Comparison of ENCODE assay signal across 28 cellular contexts in genomic region chr6:132910759-132911158, GRCh38.
"Had no signal": no experiment of that assay in that cellular context is flagged by ENCODE, and none has a peak within 500 bp of the region (broad histone marks: within the 10 kb centered on the region; RNA-seq: fewer than 3 reads in every experiment).

No MANE protein-coding gene starts in this region.

- H3K4me1 ChIP-seq: adrenal gland, Peyer's patch, SJCRH30 had no signal

- H3K36me3 Mint-ChIP-seq: activated naive CD8-positive, alpha-beta T cell treated with anti-CD3 and anti-CD28 coated beads, Interleukin-2, amount 10 ng/mL, durations not matched to agents 7 days and 5 days had no signal

- H3K36me3 ChIP-seq: adrenal gland, Peyer's patch, SJCRH30, WERI-Rb-1 had no signal

- H3K4me3 ChIP-seq: adrenal gland, Peyer's patch, SJCRH30 had no signal

- H3K27ac Mint-ChIP-seq: activated CD4-positive, alpha-beta memory T cell treated with anti-CD3 and anti-CD28 coated beads, Interleukin-2, amount 10 ng/mL, durations not matched to agents 7 days and 5 days; activated CD4-positive, alpha-beta T cell treated with anti-CD3 and anti-CD28 coated beads for 36 hours; activated naive CD8-positive, alpha-beta T cell treated with anti-CD3 and anti-CD28 coated beads, Interleukin-2, amount 10 ng/mL, durations not matched to agents 7 days and 5 days; activated T-helper 17 cell treated with anti-CD3 and anti-CD28 coated beads, Interleukin-2, amount 50 U/mL, for 72 hours; T-helper 17 cell had no signal

- H3K4me2 ChIP-seq: SK-N-SH had no signal

- DNase-seq: activated CD4-positive, alpha-beta memory T cell treated with anti-CD3 and anti-CD28 coated beads, Interleukin-2, amount 10 ng/mL, durations not matched to agents 7 days and 5 days; activated CD4-positive, alpha-beta T cell treated with anti-CD3 and anti-CD28 coated beads for 36 hours; activated CD4-positive, alpha-beta T cell treated with anti-CD3 and anti-CD28 coated beads, Interleukin-2, amount 50 U/mL, for 1 hour; activated naive CD4-positive, alpha-beta T cell treated with anti-CD3 and anti-CD28 coated beads, Interleukin-2, amount 50 U/mL, for 16 hours; activated naive CD8-positive, alpha-beta T cell treated with anti-CD3 and anti-CD28 coated beads, Interleukin-2, amount 10 ng/mL, durations not matched to agents 7 days and 5 days; activated T-cell treated with anti-CD3 and anti-CD28 coated beads for 4 hours; activated T-cell treated with anti-CD3 and anti-CD28 coated beads, Interleukin-2, amount 50 U/mL, for 48 hours; adrenal gland; anterior cingulate cortex; cerebellar nuclear complex; MM.1S; NCI-H1092; NCI-H1417; NCI-H1694; NCI-H2029; NCI-H345; NCI-H510A; NCI-H526 treated with DMSO at 0.1 percent for 48 hours; NCI-H82; Peyer's patch; Right ventricle myocardium superior; SJCRH30; SK-N-SH; T-helper 17 cell; T-helper 9 cell; WERI-Rb-1 had no signal

- ATAC-seq: activated CD4-positive, alpha-beta T cell treated with anti-CD3 and anti-CD28 coated beads for 36 hours; activated T-helper 17 cell treated with anti-CD3 and anti-CD28 coated beads, Interleukin-2, amount 50 U/mL, for 72 hours; T-helper 17 cell had no signal

- H3K27me3 ChIP-seq: adrenal gland, Peyer's patch, SJCRH30 had no signal

- H3K4me3 Mint-ChIP-seq: activated CD4-positive, alpha-beta memory T cell treated with anti-CD3 and anti-CD28 coated beads, Interleukin-2, amount 10 ng/mL, durations not matched to agents 7 days and 5 days; activated CD4-positive, alpha-beta T cell treated with anti-CD3 and anti-CD28 coated beads for 36 hours; activated naive CD8-positive, alpha-beta T cell treated with anti-CD3 and anti-CD28 coated beads, Interleukin-2, amount 10 ng/mL, durations not matched to agents 7 days and 5 days; activated T-helper 17 cell treated with anti-CD3 and anti-CD28 coated beads, Interleukin-2, amount 50 U/mL, for 72 hours; T-helper 17 cell had no signal

- H3K9ac ChIP-seq: SK-N-SH had no signal

- H3K9me3 Mint-ChIP-seq: activated CD4-positive, alpha-beta memory T cell treated with anti-CD3 and anti-CD28 coated beads, Interleukin-2, amount 10 ng/mL, durations not matched to agents 7 days and 5 days; activated naive CD8-positive, alpha-beta T cell treated with anti-CD3 and anti-CD28 coated beads, Interleukin-2, amount 10 ng/mL, durations not matched to agents 7 days and 5 days; activated T-helper 17 cell treated with anti-CD3 and anti-CD28 coated beads, Interleukin-2, amount 50 U/mL, for 72 hours had no signal

- H3K27ac ChIP-seq: adrenal gland, Peyer's patch, RWPE1, SJCRH30, WERI-Rb-1 had no signal

- H3K4me1 Mint-ChIP-seq: activated CD4-positive, alpha-beta memory T cell treated with anti-CD3 and anti-CD28 coated beads, Interleukin-2, amount 10 ng/mL, durations not matched to agents 7 days and 5 days; activated CD4-positive, alpha-beta T cell treated with anti-CD3 and anti-CD28 coated beads for 36 hours; activated naive CD8-positive, alpha-beta T cell treated with anti-CD3 and anti-CD28 coated beads, Interleukin-2, amount 10 ng/mL, durations not matched to agents 7 days and 5 days; activated T-helper 17 cell treated with anti-CD3 and anti-CD28 coated beads, Interleukin-2, amount 50 U/mL, for 72 hours; T-helper 17 cell had no signal
